11 cellular contexts compared by ENCODE assay signal in the genomic region with DNA sequence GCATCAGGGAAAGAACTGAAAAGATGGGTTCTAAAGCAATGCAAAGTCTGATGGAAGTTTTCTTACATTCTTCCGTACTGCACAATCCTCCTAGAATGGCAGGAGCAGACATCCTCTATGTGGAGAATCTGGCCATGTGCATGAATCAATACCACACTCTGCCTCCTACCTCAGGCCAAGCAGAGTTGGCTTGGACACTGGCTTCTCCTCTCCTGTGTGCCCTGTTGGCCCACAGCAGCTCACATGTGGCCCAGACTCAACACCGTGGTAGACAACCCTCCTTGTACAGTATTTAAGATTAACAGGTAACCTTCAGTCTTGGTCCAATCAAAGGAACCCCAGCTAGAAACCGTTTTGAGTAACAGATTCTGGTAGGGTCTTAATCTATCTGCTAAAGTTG.
"Had no signal": no experiment of that assay in that cellular context is flagged by ENCODE, and none has a peak within 500 bp of the region (broad histone marks: within the 10 kb centered on the region; RNA-seq: fewer than 3 reads in every experiment).

No MANE protein-coding gene starts in this region.

- H3K4me3 Mint-ChIP-seq: endodermal cell; neural progenitor cell; stimulated activated naive CD8-positive, alpha-beta T cell treated with anti-CD3 and anti-CD28 coated beads, Interleukin-15, amount 100 ng/mL, for 72 hours; T-helper 2 cell treated with Interferon-gamma antibody and Interleukin-4, amounts not matched to agents 5 μg/mL and 100 μg/mL, for 36 hours had no signal

- H3K27me3 ChIP-seq: neural progenitor cell, SJCRH30 had no signal

- H3K4me2 ChIP-seq: neural progenitor cell had no signal

- H3K4me1 Mint-ChIP-seq: stimulated activated naive CD8-positive, alpha-beta T cell treated with anti-CD3 and anti-CD28 coated beads, Interleukin-15, amount 100 ng/mL, for 72 hours had no signal

- H3K4me3 ChIP-seq: neural progenitor cell, SJCRH30 had no signal

- DNase-seq: activated CD4-positive, alpha-beta T cell treated with anti-CD3 and anti-CD28 coated beads, Interleukin-2, amount 50 U/mL, for 4 hours; activated naive CD4-positive, alpha-beta T cell; activated T-cell treated with anti-CD3 and anti-CD28 coated beads, Interleukin-2, amount 50 U/mL, for 48 hours; cerebellar nuclear complex; endodermal cell; SJCRH30; stimulated activated CD4-positive, alpha-beta T cell treated with anti-CD3 and anti-CD28 coated beads, Interleukin-4, amount 100 ng/mL, for 24 hours; stimulated activated naive CD8-positive, alpha-beta T cell treated with anti-CD3 and anti-CD28 coated beads, Interleukin-15, amount 100 ng/mL, for 72 hours had no signal

- ATAC-seq: activated CD4-positive, CD25-positive, alpha-beta regulatory T cell treated with anti-CD3 and anti-CD28 coated beads, Interleukin-2, amount 50 U/mL, for 24 hours; stimulated activated naive CD8-positive, alpha-beta T cell treated with anti-CD3 and anti-CD28 coated beads, Interleukin-15, amount 100 ng/mL, for 72 hours had no signal

- H3K36me3 ChIP-seq: neural progenitor cell had no signal

- H3K27ac Mint-ChIP-seq: endodermal cell; stimulated activated naive CD8-positive, alpha-beta T cell treated with anti-CD3 and anti-CD28 coated beads, Interleukin-15, amount 100 ng/mL, for 72 hours; T-helper 2 cell treated with Interferon-gamma antibody and Interleukin-4, amounts not matched to agents 5 μg/mL and 100 μg/mL, for 36 hours had no signal

- H3K27me3 Mint-ChIP-seq: stimulated activated naive CD8-positive, alpha-beta T cell treated with anti-CD3 and anti-CD28 coated beads, Interleukin-15, amount 100 ng/mL, for 72 hours had no signal

- H3K9ac ChIP-seq: neural progenitor cell had no signal

- H3K27ac ChIP-seq: neural progenitor cell, SJCRH30 had no signal

- H3K9me3 Mint-ChIP-seq: endodermal cell; T-helper 2 cell treated with Interferon-gamma antibody and Interleukin-4, amounts not matched to agents 5 μg/mL and 100 μg/mL, for 36 hours had no signal

- H3K9me3 ChIP-seq: SJCRH30 had no signal

- H2AFZ ChIP-seq: neural progenitor cell had no signal
